ENCODE assay signal across 17 cellular contexts in the genomic region with DNA sequence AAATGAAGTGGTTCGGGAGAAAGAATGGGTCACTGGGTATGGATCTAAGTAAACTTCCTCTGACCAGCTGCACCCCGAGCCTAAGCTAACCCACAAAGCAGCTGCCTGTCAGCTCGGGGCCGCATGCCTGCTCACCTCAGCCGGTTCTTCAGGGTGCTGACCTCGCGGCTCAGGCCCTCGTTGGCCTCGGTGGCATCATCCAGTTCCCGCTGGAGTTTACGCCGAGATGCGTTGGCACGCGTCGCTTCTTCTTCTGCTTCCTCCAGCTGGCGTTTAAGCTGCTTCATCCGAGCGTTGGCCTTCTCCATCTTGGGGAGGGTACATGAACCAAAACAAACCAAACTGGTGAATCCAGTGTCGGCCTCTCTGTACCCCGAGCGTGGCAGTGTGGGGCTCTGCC.
"Had no signal": no experiment of that assay in that cellular context is flagged by ENCODE, and none has a peak within 500 bp of the region (broad histone marks: within the 10 kb centered on the region; RNA-seq: fewer than 3 reads in every experiment).

No MANE protein-coding gene starts in this region.

- H3K27ac ChIP-seq: heart left ventricle, sigmoid colon, suprapubic skin, tibial artery had no signal

- DNase-seq: cerebellar nuclear complex; erythroblast; foreskin melanocyte; heart left ventricle; hypothalamus; kidney glomerular epithelial cell; mesendoderm; natural killer cell; sigmoid colon; small intestine; stimulated activated CD4-positive, alpha-beta T cell treated with anti-CD3 and anti-CD28 coated beads, Interleukin-12 subunit alpha, Interleukin-12 subunit beta, amount 100 ng/mL, for 4 hours; stimulated activated naive CD8-positive, alpha-beta T cell treated with anti-CD3 and anti-CD28 coated beads, Interleukin-15, Interleukin-2, amounts not matched to agents 100 U/mL and 50 U/mL, for 24 hours; tibial artery had no signal

- ATAC-seq: heart left ventricle; stimulated activated naive CD8-positive, alpha-beta T cell treated with anti-CD3 and anti-CD28 coated beads, Interleukin-15, Interleukin-2, amounts not matched to agents 100 U/mL and 50 U/mL, for 24 hours had no signal

- H3K9me3 ChIP-seq: heart left ventricle, sigmoid colon, suprapubic skin, tibial artery had no signal

- H3K4me3 ChIP-seq: heart left ventricle, sigmoid colon, suprapubic skin, tibial artery had no signal

- FAIRE-seq: colon, endothelial cell of umbilical vein, islet of Langerhans, small intestine had no signal

- H3K27me3 ChIP-seq: heart left ventricle, sigmoid colon, suprapubic skin, tibial artery had no signal
